ENCODE assay signal across 27 cellular contexts in genomic region chr9:995192-995591, GRCh38. TPM values are rescaled to one million over a fixed set of nuclear protein-coding genes. Genes with fewer than 3 reads are reported as not detected.
DNase-seq lines count a peak whose midpoint lies in the region; ATAC-seq, FAIRE-seq and TF ChIP-seq lines count a peak whose summit lies in the region.
"Had no signal": no experiment of that assay in that cellular context is flagged by ENCODE, and none has a peak within 500 bp of the region (broad histone marks: within the 10 kb centered on the region; RNA-seq: fewer than 3 reads in every experiment).

No MANE protein-coding gene starts in this region.

- TF ChIP-seq CTCF in bronchial epithelial cell (IDR thresholded peaks at IDR 0.05; ENCODE audit: insufficient read depth, low read length, severe bottlenecking) = no peak
- TF ChIP-seq CTCF in osteoblast (IDR thresholded peaks at IDR 0.05; ENCODE audit: extremely low read depth, low read depth, low read length) = no peak
- TF ChIP-seq CTCF in type B pancreatic cell (conservative IDR thresholded peaks at IDR 0.05) = no peak

- no peaks in the 10 kb centered on the region for H3K79me2 ChIP-seq in osteoblast (ENCODE audit: insufficient read depth, low read length)

- H3K27me3 Mint-ChIP-seq in type B pancreatic cell = peaks cover 53% of the 10 kb centered on the region
- H3K27me3 Mint-ChIP-seq in naive thymus-derived CD4-positive, alpha-beta T cell = peaks cover 8 to 28% (median 19%) of the 10 kb centered on the region in 5 donors

- peak; percentile 29 for DNase-seq in A172 (ENCODE audit: low spot score)
- peak; percentile 52 for DNase-seq in M059J (ENCODE audit: low read depth)
- peak; percentile 56 for DNase-seq in bronchial epithelial cell (ENCODE audit: low read depth)
- DNase-seq in osteoblast (ENCODE audit: insufficient read length, low spot score, missing footprints) = no peak
- DNase-seq in type B pancreatic cell (ENCODE audit: extremely low spot score, unreplicated experiment) = no peak
- DNase-seq in stimulated activated CD4-positive, alpha-beta T cell treated with anti-CD3 and anti-CD28 coated beads, Interleukin-4, amount 100 ng/mL, for 1 hour = no peak
- DNase-seq in hippocampal formation (lab: John Stamatoyannopoulos, UW) = no peak
- DNase-seq in naive thymus-derived CD4-positive, alpha-beta T cell = no peak
- DNase-seq: Caco-2; CD4-positive, alpha-beta memory T cell; DMS 273 treated with DMSO at 0.1 percent for 48 hours; DMS79 treated with DMSO at 0.1 percent for 48 hours; GOT3; Kasumi-1; NCI-H1092; NCI-H1436 treated with DMSO at 0.1 percent for 48 hours; NCI-H2029; NCI-H345; NCI-H526; RPMI8226; SHP77 treated with DMSO at 0.1 percent for 48 hours; SK-N-SH had no signal

- H3K4me3 ChIP-seq in bronchial epithelial cell (ENCODE audit: low read depth, low read length) (no peak overlapping the region), osteoblast (ENCODE audit: insufficient read depth, low read length) (no peak overlapping the region)
- H3K4me3 ChIP-seq in naive thymus-derived CD4-positive, alpha-beta T cell (ENCODE audit: low read length) = no peak overlapping the region
- H3K4me3 ChIP-seq: BLaER1 treated with 17β-estradiol and CSF1 and Interleukin-3, amounts not matched to agents 10 nM and 100 nM had no signal

- peak overlapping the region; percentile 74 for H3K27ac ChIP-seq in osteoblast (ENCODE audit: low read depth, low read length)
- no peak overlapping the region for H3K27ac ChIP-seq in naive thymus-derived CD4-positive, alpha-beta T cell (ENCODE audit: low read depth, low read length)
- H3K27ac ChIP-seq: 22Rv1; BLaER1 treated with 17β-estradiol and CSF1 and Interleukin-3, amounts not matched to agents 10 nM and 100 nM had no signal

- CTCF ChIA-PET in naive thymus-derived CD4-positive, alpha-beta T cell (lab: Charles Lee) = no interaction called here

- no peaks in the 10 kb centered on the region for H3K36me3 ChIP-seq in bronchial epithelial cell (ENCODE audit: control insufficient read depth, insufficient read depth, low read length)
- H3K36me3 ChIP-seq in osteoblast (ENCODE audit: insufficient read depth, low read length) = no peaks in the 10 kb centered on the region
- no peaks in the 10 kb centered on the region for H3K36me3 ChIP-seq in naive thymus-derived CD4-positive, alpha-beta T cell (ENCODE audit: control insufficient read depth in 2 of 3, insufficient read depth in 3 of 3, low read length in 3 of 3)
- H3K36me3 ChIP-seq: BLaER1 treated with 17β-estradiol and CSF1 and Interleukin-3, amounts not matched to agents 10 nM and 100 nM had no signal

- H3K27me3 ChIP-seq in bronchial epithelial cell (ENCODE audit: control insufficient read depth, insufficient read depth, low read length) (no peaks in the 10 kb centered on the region), osteoblast (ENCODE audit: insufficient read depth, low read length) (no peaks in the 10 kb centered on the region)
- H3K27me3 ChIP-seq in naive thymus-derived CD4-positive, alpha-beta T cell (ENCODE audit: control insufficient read depth in 2 of 2, insufficient read depth in 2 of 2, low read length in 2 of 2) = no peaks in the 10 kb centered on the region
- H3K27me3 ChIP-seq: BLaER1 treated with 17β-estradiol and CSF1 and Interleukin-3, amounts not matched to agents 10 nM and 100 nM had no signal

- no peaks in the 10 kb centered on the region for H3K36me3 Mint-ChIP-seq in type B pancreatic cell
- H3K36me3 Mint-ChIP-seq in naive thymus-derived CD4-positive, alpha-beta T cell = no peaks in the 10 kb centered on the region
- H3K36me3 Mint-ChIP-seq: CD4-positive, alpha-beta memory T cell had no signal

- intact Hi-C loops in naive thymus-derived CD4-positive, alpha-beta T cell (cut with micrococcal nuclease) = no loop called here

- H3K4me2 ChIP-seq in osteoblast (ENCODE audit: insufficient read depth, low read length) = peak overlapping the region; percentile 55
- H3K4me2 ChIP-seq: SK-N-SH had no signal

- H4K20me1 ChIP-seq in osteoblast (ENCODE audit: insufficient read depth, low read length) = no peaks in the 10 kb centered on the region
- H4K20me1 ChIP-seq: BLaER1 treated with 17β-estradiol and CSF1 and Interleukin-3, amounts not matched to agents 10 nM and 100 nM had no signal

- H3K27ac Mint-ChIP-seq in type B pancreatic cell = no peak overlapping the region
- no peak overlapping the region for H3K27ac Mint-ChIP-seq in naive thymus-derived CD4-positive, alpha-beta T cell

- H3K4me1 ChIP-seq in osteoblast (ENCODE audit: insufficient read depth, low read length) = peaks cover 13% of the 10 kb centered on the region
- H3K4me1 ChIP-seq in naive thymus-derived CD4-positive, alpha-beta T cell (ENCODE audit: control insufficient read depth in 2 of 2, insufficient read depth in 2 of 2, low read length in 2 of 2) = no peaks in the 10 kb centered on the region
- H3K4me1 ChIP-seq: Caco-2 had no signal

- H3K9me3 Mint-ChIP-seq in type B pancreatic cell = no peaks in the 10 kb centered on the region
- peaks cover 0 to 5% (median 0%) of the 10 kb centered on the region in 11 donors for H3K9me3 Mint-ChIP-seq in naive thymus-derived CD4-positive, alpha-beta T cell

- no peak for FAIRE-seq in bronchial epithelial cell (lab: Jason Lieb, UNC)
- FAIRE-seq: GM12891, GM18507 had no signal

- H2AFZ ChIP-seq in osteoblast (ENCODE audit: low read length) = peak overlapping the region; percentile 64

- POLR2A ChIA-PET in naive thymus-derived CD4-positive, alpha-beta T cell (lab: Charles Lee) = interaction anchor here (0.6 kb wide), 1 partner anchor 143 kb away, joined by 4 read pairs; no protein-coding TSS in a partner anchor

- no peak for ATAC-seq in naive thymus-derived CD4-positive, alpha-beta T cell

- no peak overlapping the region for H3K4me3 Mint-ChIP-seq in type B pancreatic cell
- H3K4me3 Mint-ChIP-seq in naive thymus-derived CD4-positive, alpha-beta T cell = no peak overlapping the region
- H3K4me3 Mint-ChIP-seq: CD4-positive, alpha-beta memory T cell had no signal

- H3K4me1 Mint-ChIP-seq in type B pancreatic cell (ENCODE audit: unreplicated experiment) = no peaks in the 10 kb centered on the region
- peaks cover 0 to 6% (median 1%) of the 10 kb centered on the region in 7 donors for H3K4me1 Mint-ChIP-seq in naive thymus-derived CD4-positive, alpha-beta T cell

- no peaks in the 10 kb centered on the region for H3K9me3 ChIP-seq in osteoblast (ENCODE audit: low read depth, low read length)
- peaks cover 0 to 4% (median 0%) of the 10 kb centered on the region in 3 experiments for H3K9me3 ChIP-seq in naive thymus-derived CD4-positive, alpha-beta T cell (ENCODE audit: control insufficient read depth in 2 of 3, low read length in 3 of 3)
- H3K9me3 ChIP-seq: Caco-2, SK-N-SH had no signal

RNA-seq across cellular contexts. Expression of gene DMRT3, which starts 18.7 kb away (rescaled TPM):
- total RNA-seq in A172 (2014; rRNA removed; shearing (Covaris generic)) = 0.24 TPM in 2 replicates
- not detected in 2 replicates for total RNA-seq in M059J (2014; rRNA removed; shearing (Covaris generic))
- total RNA-seq in bronchial epithelial cell (not detected in 2 replicates), osteoblast (not detected in 2 replicates), type B pancreatic cell (ENCODE audit: low replicate concordance) (0.74 and 0.80 TPM in 2 replicates)
- not detected for total RNA-seq in naive thymus-derived CD4-positive, alpha-beta T cell
- not detected for polyA plus RNA-seq in naive thymus-derived CD4-positive, alpha-beta T cell
- total RNA-seq: Caco-2; CD4-positive, alpha-beta memory T cell; G401 had no signal
- polyA plus RNA-seq: CD4-positive, alpha-beta memory T cell; SK-N-SH had no signal

RNA-seq across cellular contexts. Expression of gene DMRT2, which starts 55.0 kb away (rescaled TPM):
- not detected in 2 replicates for total RNA-seq in A172 (2014; rRNA removed; shearing (Covaris generic))
- not detected in 2 replicates for total RNA-seq in M059J (2014; rRNA removed; shearing (Covaris generic))
- total RNA-seq in bronchial epithelial cell = 0.38 and 0.53 TPM in 2 replicates
- not detected in 2 replicates for total RNA-seq in osteoblast
- total RNA-seq in type B pancreatic cell (ENCODE audit: low replicate concordance) = 11.4 and 18.8 TPM in 2 replicates
- under 1 TPM in 1 of 5 experiments, not detected in 4; 0.44 TPM for total RNA-seq in naive thymus-derived CD4-positive, alpha-beta T cell
- polyA plus RNA-seq in naive thymus-derived CD4-positive, alpha-beta T cell = not detected
- total RNA-seq: G401 had no signal
- polyA plus RNA-seq: SK-N-SH had no signal

Comparison
In these comparisons a context has a peak if more than half of its experiments do, and no peak if none do; other contexts are left out.
1. DNase-seq: peak in A172 (single experiment), M059J (single experiment) and bronchial epithelial cell (single experiment); none in osteoblast (single experiment), type B pancreatic cell (single experiment), stimulated activated CD4-positive, alpha-beta T cell treated with anti-CD3 and anti-CD28 coated beads, Interleukin-4, amount 100 ng/mL, for 1 hour (single experiment), hippocampal formation (0 of 2) and naive thymus-derived CD4-positive, alpha-beta T cell (0 of 9).